Comparison of ENCODE assay signal across 35 cellular contexts in genomic region chr5:2507611-2508010, GRCh38.
"Had no signal": no experiment of that assay in that cellular context is flagged by ENCODE, and none has a peak within 500 bp of the region (broad histone marks: within the 10 kb centered on the region; RNA-seq: fewer than 3 reads in every experiment).

No MANE protein-coding gene starts in this region.

- H3K27me3 ChIP-seq: adrenal gland, body of pancreas, brain microvascular endothelial cell, breast epithelium had no signal

- H3K4me3 ChIP-seq: adrenal gland, body of pancreas, breast epithelium had no signal

- H3K4me1 Mint-ChIP-seq: activated B cell treated with CpG ODN at 0.5 μM for 24 hours; activated CD4-positive, alpha-beta T cell treated with anti-CD3 and anti-CD28 coated beads, Interleukin-2, amount 10 ng/mL, durations not matched to agents 24 days and 14 days; activated naive CD8-positive, alpha-beta T cell treated with anti-CD3 and anti-CD28 coated beads for 36 hours; activated T-helper 17 cell treated with anti-CD3 and anti-CD28 coated beads, Interleukin-2, amount 50 U/mL, for 72 hours had no signal

- H3K27ac Mint-ChIP-seq: activated B cell treated with CpG ODN at 0.5 μM for 24 hours; activated CD4-positive, alpha-beta memory T cell treated with anti-CD3 and anti-CD28 coated beads for 36 hours; activated CD4-positive, alpha-beta T cell treated with anti-CD3 and anti-CD28 coated beads, Interleukin-2, amount 10 ng/mL, durations not matched to agents 24 days and 14 days; activated CD8-positive, alpha-beta T cell treated with anti-CD3 and anti-CD28 coated beads for 36 hours; activated naive CD4-positive, alpha-beta T cell treated with anti-CD3 and anti-CD28 coated beads for 36 hours; activated naive CD4-positive, alpha-beta T cell treated with anti-CD3 and anti-CD28 coated beads, Interleukin-2, amount 50 U/mL, for 72 hours; activated naive CD8-positive, alpha-beta T cell treated with anti-CD3 and anti-CD28 coated beads for 36 hours; activated T-cell treated with anti-CD3 and anti-CD28 coated beads, Interleukin-2, amount 50 U/mL, for 72 hours; activated T-helper 1 cell treated with anti-CD3 and anti-CD28 coated beads, Interleukin-12 subunit alpha, Interleukin-12 subunit beta, Interleukin-2, Interleukin-4 antibody, amounts not matched to agents 30 ng/mL and 10 ng/mL and 1 ng/mL, durations not matched to agents 14 hours and 24 hours and 36 hours; activated T-helper 17 cell treated with anti-CD3 and anti-CD28 coated beads, Interleukin-2, amount 50 U/mL, for 72 hours; T-helper 1 cell treated with Interleukin-12 subunit alpha and Interleukin-12 subunit beta and Interleukin-4 antibody, amounts not matched to agents 30 μg/mL and 1 μg/mL, for 36 hours; T-helper 2 cell treated with Interferon-gamma antibody and Interleukin-4, amounts not matched to agents 5 μg/mL and 100 μg/mL, for 36 hours had no signal

- ATAC-seq: activated CD8-positive, alpha-beta T cell treated with anti-CD3 and anti-CD28 coated beads for 36 hours; activated naive CD4-positive, alpha-beta T cell treated with anti-CD3 and anti-CD28 coated beads, Interleukin-2, amount 50 U/mL, for 72 hours; activated T-cell treated with anti-CD3 and anti-CD28 coated beads, Interleukin-2, amount 50 U/mL, for 4 hours; activated T-cell treated with anti-CD3 and anti-CD28 coated beads, Interleukin-2, amount 50 U/mL, for 72 hours; activated T-helper 17 cell treated with anti-CD3 and anti-CD28 coated beads, Interleukin-2, amount 50 U/mL, for 72 hours; body of pancreas had no signal

- H3K27me3 Mint-ChIP-seq: activated B cell treated with CpG ODN at 0.5 μM for 24 hours; activated CD4-positive, alpha-beta memory T cell treated with anti-CD3 and anti-CD28 coated beads for 36 hours; activated CD4-positive, alpha-beta T cell treated with anti-CD3 and anti-CD28 coated beads, Interleukin-2, amount 10 ng/mL, durations not matched to agents 24 days and 14 days; activated CD8-positive, alpha-beta T cell treated with anti-CD3 and anti-CD28 coated beads for 36 hours; activated naive CD8-positive, alpha-beta T cell treated with anti-CD3 and anti-CD28 coated beads for 36 hours had no signal

- H3K36me3 ChIP-seq: adrenal gland, brain microvascular endothelial cell, breast epithelium had no signal

- H3K4me3 Mint-ChIP-seq: activated B cell treated with CpG ODN at 0.5 μM for 24 hours; activated CD4-positive, alpha-beta memory T cell treated with anti-CD3 and anti-CD28 coated beads for 36 hours; activated CD4-positive, alpha-beta T cell treated with anti-CD3 and anti-CD28 coated beads, Interleukin-2, amount 10 ng/mL, durations not matched to agents 24 days and 14 days; activated CD8-positive, alpha-beta T cell treated with anti-CD3 and anti-CD28 coated beads for 36 hours; activated naive CD4-positive, alpha-beta T cell treated with anti-CD3 and anti-CD28 coated beads for 36 hours; activated naive CD8-positive, alpha-beta T cell treated with anti-CD3 and anti-CD28 coated beads for 36 hours; activated T-cell treated with anti-CD3 and anti-CD28 coated beads, Interleukin-2, amount 50 U/mL, for 4 hours; activated T-cell treated with anti-CD3 and anti-CD28 coated beads, Interleukin-2, amount 50 U/mL, for 72 hours; activated T-helper 1 cell treated with anti-CD3 and anti-CD28 coated beads, Interleukin-12 subunit alpha, Interleukin-12 subunit beta, Interleukin-2, Interleukin-4 antibody, amounts not matched to agents 30 ng/mL and 10 ng/mL and 1 ng/mL, durations not matched to agents 14 hours and 24 hours and 36 hours; activated T-helper 17 cell treated with anti-CD3 and anti-CD28 coated beads, Interleukin-2, amount 50 U/mL, for 72 hours; T-helper 1 cell treated with Interleukin-12 subunit alpha and Interleukin-12 subunit beta and Interleukin-4 antibody, amounts not matched to agents 30 μg/mL and 1 μg/mL, for 36 hours; T-helper 2 cell treated with Interferon-gamma antibody and Interleukin-4, amounts not matched to agents 5 μg/mL and 100 μg/mL, for 36 hours had no signal

- H3K36me3 Mint-ChIP-seq: activated CD4-positive, alpha-beta memory T cell treated with anti-CD3 and anti-CD28 coated beads for 36 hours; activated naive CD8-positive, alpha-beta T cell treated with anti-CD3 and anti-CD28 coated beads for 36 hours had no signal

- H3K27ac ChIP-seq: adrenal gland, body of pancreas, brain microvascular endothelial cell, breast epithelium, VCaP had no signal

- H3K9me3 ChIP-seq: adrenal gland, body of pancreas had no signal

- DNase-seq: activated B cell treated with CpG ODN at 0.5 μM for 24 hours; activated CD4-positive, alpha-beta memory T cell treated with anti-CD3 and anti-CD28 coated beads for 36 hours; activated CD4-positive, alpha-beta T cell treated with anti-CD3 and anti-CD28 coated beads for 4 hours; activated CD4-positive, alpha-beta T cell treated with anti-CD3 and anti-CD28 coated beads, Interleukin-2, amount 10 ng/mL, durations not matched to agents 24 days and 14 days; activated CD4-positive, alpha-beta T cell treated with anti-CD3 and anti-CD28 coated beads, Interleukin-2, amount 50 U/mL, for 1 hour; activated CD4-positive, alpha-beta T cell treated with anti-CD3 and anti-CD28 coated beads, Interleukin-2, amount 50 U/mL, for 4 hours; activated CD4-positive, CD25-positive, alpha-beta regulatory T cell treated with anti-CD3 and anti-CD28 coated beads, Interleukin-2, amount 50 U/mL, for 72 hours; activated CD8-positive, alpha-beta memory T cell treated with anti-CD3 and anti-CD28 coated beads, Interleukin-2, amount 50 U/mL, for 4 hours; activated CD8-positive, alpha-beta T cell treated with anti-CD3 and anti-CD28 coated beads for 36 hours; activated effector memory CD4-positive, alpha-beta T cell treated with anti-CD3 and anti-CD28 coated beads, Interleukin-2, amount 50 U/mL, for 16 hours; activated gamma-delta T cell treated with Interleukin-2 at 50 U/mL for 16 hours; activated naive CD4-positive, alpha-beta T cell; activated naive CD4-positive, alpha-beta T cell treated with anti-CD3 and anti-CD28 coated beads for 36 hours; activated naive CD4-positive, alpha-beta T cell treated with anti-CD3 and anti-CD28 coated beads, Interleukin-2, amount 50 U/mL, for 16 hours; activated naive CD8-positive, alpha-beta T cell treated with anti-CD3 and anti-CD28 coated beads for 36 hours; activated T-cell treated with anti-CD3 and anti-CD28 coated beads for 4 hours; activated T-cell treated with anti-CD3 and anti-CD28 coated beads, Interleukin-2, amount 50 U/mL, for 1 hour; activated T-cell treated with anti-CD3 and anti-CD28 coated beads, Interleukin-2, amount 50 U/mL, for 4 hours; activated T-cell treated with anti-CD3 and anti-CD28 coated beads, Interleukin-2, amount 50 U/mL, for 72 hours; adrenal gland; amniotic stem cell; aorta; body of pancreas; brain microvascular endothelial cell; central memory CD4-positive, alpha-beta T cell; T-helper 1 cell; T-helper 2 cell; T-helper 9 cell had no signal

- H3K4me1 ChIP-seq: adrenal gland, body of pancreas, breast epithelium had no signal

- H3K9me3 Mint-ChIP-seq: activated CD4-positive, alpha-beta T cell treated with anti-CD3 and anti-CD28 coated beads, Interleukin-2, amount 10 ng/mL, durations not matched to agents 24 days and 14 days; activated CD8-positive, alpha-beta T cell treated with anti-CD3 and anti-CD28 coated beads for 36 hours; activated naive CD4-positive, alpha-beta T cell treated with anti-CD3 and anti-CD28 coated beads for 36 hours; activated naive CD8-positive, alpha-beta T cell treated with anti-CD3 and anti-CD28 coated beads for 36 hours; activated T-cell treated with anti-CD3 and anti-CD28 coated beads, Interleukin-2, amount 50 U/mL, for 72 hours had no signal
